Comparison of ENCODE assay signal across 8 cellular contexts in the genomic region with DNA sequence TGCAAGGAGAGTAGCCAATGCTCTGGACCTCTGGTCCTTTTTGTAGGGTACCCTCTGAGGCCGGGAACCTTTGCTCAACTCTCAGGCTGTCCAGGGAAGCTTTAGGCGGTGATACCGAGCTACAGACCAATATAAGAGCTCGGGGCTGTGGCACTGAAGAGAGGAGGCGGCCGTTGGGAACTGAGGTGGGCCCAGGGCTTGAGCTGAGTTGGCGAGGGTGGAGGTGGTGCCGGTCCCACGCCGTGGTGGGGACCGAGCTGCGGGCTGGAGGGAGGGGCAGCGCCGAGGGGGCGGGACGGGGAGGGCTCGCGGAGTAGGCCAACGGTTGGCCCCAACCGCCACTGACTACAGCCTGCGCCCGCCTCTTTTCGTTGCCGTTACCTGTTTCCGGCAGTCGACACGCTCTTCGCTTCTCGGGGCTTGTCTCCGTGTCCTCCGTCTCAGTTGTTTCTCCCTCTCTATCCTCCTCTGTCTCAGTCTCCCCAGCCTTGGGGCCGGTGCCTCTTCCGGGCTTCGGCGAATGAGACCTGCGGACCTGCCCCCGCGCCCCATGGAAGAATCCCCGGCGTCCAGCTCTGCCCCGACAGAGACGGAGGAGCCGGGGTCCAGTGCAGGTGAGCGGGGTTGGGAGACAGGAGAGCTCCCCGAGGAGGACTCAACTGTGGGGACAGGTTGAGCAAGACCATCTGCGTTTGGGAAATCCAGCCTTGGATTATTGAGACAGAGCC. TPM values are rescaled to one million over a fixed set of nuclear protein-coding genes. Genes with fewer than 3 reads are reported as not detected.
DNase-seq lines count a peak whose midpoint lies in the region; ATAC-seq and TF ChIP-seq lines count a peak whose summit lies in the region.

Gene NEU3, plus strand, starts transcription at position 393 of the 728 bp plus-strand sequence. Its CDS starts 128 bp downstream, at position 521.

- no peaks in the 10 kb centered on the region for H3K36me3 ChIP-seq in CD8-positive, alpha-beta T cell (ENCODE audit: insufficient read depth, low read length)

- no peak for TF ChIP-seq CTCF in CD8-positive, alpha-beta T cell (IDR thresholded peaks at IDR 0.05)
- no peak for TF ChIP-seq CTCF in HL-60 (IDR thresholded peaks at IDR 0.05; ENCODE audit: insufficient read depth, low read length)

- intact Hi-C loops in CD8-positive, alpha-beta T cell (cut with DNase I, micrococcal nuclease), result loop anchor here (1.0 kb wide), 1 partner anchor 39 kb away; the partner anchor contains the start of genes SPCS2 (in 2 of the 2) and XRRA1 (in 2 of the 2)

- H3K4me3 Mint-ChIP-seq in CD8-positive, alpha-beta T cell, result peak within 1 kb of the TSS; percentile 94
- H3K4me3 Mint-ChIP-seq in activated CD8-positive, alpha-beta T cell treated with anti-CD3 and anti-CD28 coated beads, Interleukin-2, amount 10 ng/mL, durations not matched to agents 7 days and 5 days, result peak within 1 kb of the TSS; percentile 94
- peak within 1 kb of the TSS; percentile 98 for H3K4me3 Mint-ChIP-seq in memory B cell

- peak within 1 kb of the TSS; percentile 81 for H3K27ac Mint-ChIP-seq in CD8-positive, alpha-beta T cell
- peak within 1 kb of the TSS; percentile 91 for H3K27ac Mint-ChIP-seq in activated CD8-positive, alpha-beta T cell treated with anti-CD3 and anti-CD28 coated beads, Interleukin-2, amount 10 ng/mL, durations not matched to agents 7 days and 5 days
- H3K27ac Mint-ChIP-seq in memory B cell, result peak within 1 kb of the TSS; percentile 89

- H3K27me3 Mint-ChIP-seq in CD8-positive, alpha-beta T cell (ENCODE audit: low read depth), result no peaks in the 10 kb centered on the region
- H3K27me3 Mint-ChIP-seq in activated CD8-positive, alpha-beta T cell treated with anti-CD3 and anti-CD28 coated beads, Interleukin-2, amount 10 ng/mL, durations not matched to agents 7 days and 5 days (ENCODE audit: low read depth), result no peaks in the 10 kb centered on the region
- H3K27me3 Mint-ChIP-seq in memory B cell, result no peaks in the 10 kb centered on the region

- no peaks in the 10 kb centered on the region for H3K9me3 ChIP-seq in CD8-positive, alpha-beta T cell (ENCODE audit: low read length)

- peaks cover 18% of the 10 kb centered on the region for H3K4me1 ChIP-seq in CD8-positive, alpha-beta T cell (ENCODE audit: insufficient read depth, low read length)

- peaks cover 32% of the 10 kb centered on the region for H3K4me1 Mint-ChIP-seq in CD8-positive, alpha-beta T cell (ENCODE audit: low read depth)
- peaks cover 32% of the 10 kb centered on the region for H3K4me1 Mint-ChIP-seq in activated CD8-positive, alpha-beta T cell treated with anti-CD3 and anti-CD28 coated beads, Interleukin-2, amount 10 ng/mL, durations not matched to agents 7 days and 5 days (ENCODE audit: low read depth)
- peaks cover 27% of the 10 kb centered on the region for H3K4me1 Mint-ChIP-seq in memory B cell

- H3K27ac ChIP-seq in CD8-positive, alpha-beta T cell (ENCODE audit: low read depth, low read length), result peak within 1 kb of the TSS; percentile 74
- peak within 1 kb of the TSS; percentile 84 for H3K27ac ChIP-seq in HL-60 (replicated peaks)

- POLR2A ChIA-PET in CD8-positive, alpha-beta T cell (lab: Charles Lee), result interaction anchor here (0.7 to 2.0 kb wide), 5 partner anchors 9 to 40 kb away, joined by 3 to 10 read pairs (median 5); partner anchors contain the start of genes SPCS2 and XRRA1
- POLR2A ChIA-PET in activated CD8-positive, alpha-beta T cell treated with anti-CD3 and anti-CD28 coated beads, Interleukin-2, amount 10 ng/mL, durations not matched to agents 7 days and 5 days (lab: Charles Lee), result interaction anchor here (0.6 to 2.3 kb wide), 8 partner anchors 11 to 395 kb away, joined by 3 to 9 read pairs (median 4); partner anchors contain the start of genes SPCS2 and XRRA1

- ATAC-seq in CD8-positive, alpha-beta T cell, result peak; percentile 97
- ATAC-seq in GM19452 (IDR thresholded peaks at IDR 0.05; ENCODE audit: unreplicated experiment) (peak; percentile 75), memory B cell (ENCODE audit: low read depth) (peak; percentile 94)
- peak; percentile 98 for ATAC-seq in activated CD8-positive, alpha-beta T cell treated with anti-CD3 and anti-CD28 coated beads, Interleukin-2, amount 10 ng/mL, durations not matched to agents 7 days and 5 days

- CTCF ChIA-PET in CD8-positive, alpha-beta T cell (lab: Charles Lee), result interaction anchor here (1.5 kb wide), 1 partner anchor 249 kb away, joined by 4 read pairs; no protein-coding TSS in a partner anchor
- CTCF ChIA-PET in activated CD8-positive, alpha-beta T cell treated with anti-CD3 and anti-CD28 coated beads, Interleukin-2, amount 10 ng/mL, durations not matched to agents 7 days and 5 days (lab: Charles Lee), result interaction anchor here (0.9 to 2.2 kb wide), 13 partner anchors 10 to 281 kb away, joined by 3 to 11 read pairs (median 4); partner anchors contain the start of genes SPCS2, TPBGL and XRRA1

- peak within 1 kb of the TSS; percentile 86 for H3K4me3 ChIP-seq in CD8-positive, alpha-beta T cell (ENCODE audit: low read depth, low read length)
- H3K4me3 ChIP-seq in HL-60 (replicated peaks; ENCODE audit: insufficient read depth, low read length), result peak within 1 kb of the TSS; percentile 45

- DNase-seq in CD8-positive, alpha-beta T cell, result peak; percentile 68 to 87 (median 83)
- peak; percentile 57 to 82 for DNase-seq in HL-60 (ENCODE audit: low read depth in 1 of 2, low spot score in 1 of 2)
- peak; percentile 63 for DNase-seq in NCI-H82 treated with DMSO at 0.1 percent for 48 hours (lab: John Stamatoyannopoulos, UW; ENCODE audit: unreplicated experiment)
- DNase-seq in activated CD8-positive, alpha-beta T cell treated with anti-CD3 and anti-CD28 coated beads, Interleukin-2, amount 10 ng/mL, durations not matched to agents 7 days and 5 days, result peak; percentile 92
- peak; percentile 61 for DNase-seq in effector CD8-positive, alpha-beta T cell (lab: John Stamatoyannopoulos, UW)
- DNase-seq in memory B cell (ENCODE audit: low spot score in 2 of 2), result peak; percentile 59 to 63
- DNase-seq in stimulated activated CD8-positive, alpha-beta memory T cell treated with anti-CD3 and anti-CD28 coated beads, Interleukin-12 subunit alpha, Interleukin-12 subunit beta, amount 100 ng/mL, for 24 hours (ENCODE audit: extremely low read depth), result peak; percentile 78

- peaks cover 4% of the 10 kb centered on the region for H3K36me3 Mint-ChIP-seq in CD8-positive, alpha-beta T cell
- no peaks in the 10 kb centered on the region for H3K36me3 Mint-ChIP-seq in activated CD8-positive, alpha-beta T cell treated with anti-CD3 and anti-CD28 coated beads, Interleukin-2, amount 10 ng/mL, durations not matched to agents 7 days and 5 days (ENCODE audit: low read depth)
- H3K36me3 Mint-ChIP-seq in memory B cell, result no peaks in the 10 kb centered on the region

- H3K9me3 Mint-ChIP-seq in CD8-positive, alpha-beta T cell, result no peaks in the 10 kb centered on the region
- no peaks in the 10 kb centered on the region for H3K9me3 Mint-ChIP-seq in activated CD8-positive, alpha-beta T cell treated with anti-CD3 and anti-CD28 coated beads, Interleukin-2, amount 10 ng/mL, durations not matched to agents 7 days and 5 days (ENCODE audit: insufficient read depth)
- no peaks in the 10 kb centered on the region for H3K9me3 Mint-ChIP-seq in memory B cell

- H3K27me3 ChIP-seq in CD8-positive, alpha-beta T cell (ENCODE audit: insufficient read depth, low read length), result no peaks in the 10 kb centered on the region
- H3K27me3 ChIP-seq in HL-60 (ENCODE audit: insufficient read depth, poor library complexity, severe bottlenecking), result no peaks in the 10 kb centered on the region

RNA-seq across cellular contexts. Expression of gene NEU3, which starts in this region (rescaled TPM):
- total RNA-seq in CD8-positive, alpha-beta T cell, result 10 to 100 TPM in 1 of 2 experiments, 1 to 10 TPM in 1; 9.6 to 10.7 TPM
- 10 to 100 TPM; 15.8 to 16.7 TPM for total RNA-seq in activated CD8-positive, alpha-beta T cell treated with anti-CD3 and anti-CD28 coated beads, Interleukin-2, amount 10 ng/mL, durations not matched to agents 7 days and 5 days

Comparison
In these comparisons a context has a peak if more than half of its experiments do, and no peak if none do; other contexts are left out.
1. Peak in every context shown above with its lines: DNase-seq, ATAC-seq, H3K4me3 ChIP-seq and H3K27ac ChIP-seq.